13 cellular contexts compared by ENCODE assay signal in genomic region chr11:11985016-11985715, GRCh38. TPM values are rescaled to one million over a fixed set of nuclear protein-coding genes. Genes with fewer than 3 reads are reported as not detected.
A peak's percentile ranks its signal among the peaks of the same experiment; 100 is the strongest.
DNase-seq lines count a peak whose midpoint lies in the region; ATAC-seq and TF ChIP-seq lines count a peak whose summit lies in the region.
"Had no signal": no experiment of that assay in that cellular context is flagged by ENCODE, and none has a peak within 500 bp of the region (broad histone marks: within the 10 kb centered on the region; RNA-seq: fewer than 3 reads in every experiment).

No MANE protein-coding gene starts in this region.

- no peaks in the 10 kb centered on the region for H3K36me3 ChIP-seq in body of pancreas (replicated peaks in 1 of 2; ENCODE audit: insufficient read depth in 1 of 2, low read depth in 2 of 2)
- peaks cover 8% of the 10 kb centered on the region for H3K36me3 ChIP-seq in right atrium auricular region
- H3K36me3 ChIP-seq in upper lobe of right lung = no peaks in the 10 kb centered on the region
- H3K36me3 ChIP-seq: suprapubic skin had no signal

- ATAC-seq in Right ventricle myocardium inferior (peak; percentile 9), Right ventricle myocardium superior (ENCODE audit: poor library complexity) (no peak), body of pancreas (peak; percentile 38), upper lobe of right lung (no peak), HG02938 (IDR thresholded peaks at IDR 0.05; ENCODE audit: unreplicated experiment) (no peak)

- TF ChIP-seq CTCF in body of pancreas (IDR thresholded peaks at IDR 0.05) (no peak), right atrium auricular region (IDR thresholded peaks at IDR 0.05) (no peak), upper lobe of right lung (IDR thresholded peaks at IDR 0.05) (no peak)

- intact Hi-C loops in Right ventricle myocardium inferior (cut with DNase I) (loop anchor here (5.0 kb wide), 1 partner anchor 57 kb away; no protein-coding TSS in a partner anchor), Right ventricle myocardium superior (cut with DNase I) (no loop called here), body of pancreas (cut with DNase I) (no loop called here), upper lobe of right lung (cut with DNase I) (no loop called here)

- H3K4me3 ChIP-seq in body of pancreas = no peak overlapping the region
- H3K4me3 ChIP-seq in right atrium auricular region = no peak overlapping the region
- no peak overlapping the region for H3K4me3 ChIP-seq in upper lobe of right lung
- H3K4me3 ChIP-seq: suprapubic skin had no signal

- H3K9me3 ChIP-seq in body of pancreas (no peaks in the 10 kb centered on the region), right atrium auricular region (no peaks in the 10 kb centered on the region), upper lobe of right lung (no peaks in the 10 kb centered on the region)
- H3K9me3 ChIP-seq: suprapubic skin had no signal

- 87 to 93% methylated on average over 6 to 8 of the region's 8 CpGs for WGBS in body of pancreas, 2 donors

- H3K27ac ChIP-seq in body of pancreas (no peak overlapping the region), right atrium auricular region (peak overlapping the region; percentile 84 to 93), upper lobe of right lung (no peak overlapping the region)
- H3K27ac ChIP-seq: suprapubic skin had no signal

- no peaks in the 10 kb centered on the region for H3K4me1 ChIP-seq in body of pancreas
- H3K4me1 ChIP-seq in right atrium auricular region = peaks cover 0 to 96% of the 10 kb centered on the region in 2 donors
- peaks cover 20% of the 10 kb centered on the region for H3K4me1 ChIP-seq in upper lobe of right lung

- no peak for TF ChIP-seq POLR2A in body of pancreas (IDR thresholded peaks at IDR 0.05)

- DNase-seq in Right ventricle myocardium inferior (ENCODE audit: missing footprints) (no peak), Right ventricle myocardium superior (no peak), body of pancreas (no peak), right atrium auricular region (ENCODE audit: low spot score) (no peak), upper lobe of right lung (peak; percentile 48), KG1 (lab: John Stamatoyannopoulos, UW) (no peak)
- DNase-seq in central memory CD4-positive, alpha-beta T cell = no peak
- DNase-seq: activated naive CD4-positive, alpha-beta T cell treated with anti-CD3 and anti-CD28 coated beads, Interleukin-2, amount 50 U/mL, for 16 hours; effector memory CD4-positive, alpha-beta T cell; NCI-H187 treated with DMSO at 0.1 percent for 48 hours had no signal

- H3K27me3 ChIP-seq in body of pancreas = no peaks in the 10 kb centered on the region
- no peaks in the 10 kb centered on the region for H3K27me3 ChIP-seq in right atrium auricular region
- no peaks in the 10 kb centered on the region for H3K27me3 ChIP-seq in upper lobe of right lung
- H3K27me3 ChIP-seq: suprapubic skin had no signal

RNA-seq across cellular contexts. Expression of gene DKK3, which starts 23.3 kb away (rescaled TPM):
- total RNA-seq in Right ventricle myocardium inferior = 515 TPM
- total RNA-seq in Right ventricle myocardium superior = 520 TPM
- total RNA-seq in body of pancreas = 10 to 100 TPM; 14.5 to 25.9 TPM
- 1,000 to 10,000 TPM; 2,934 to 5,316 TPM for total RNA-seq in right atrium auricular region
- total RNA-seq in upper lobe of right lung = 217 TPM
- total RNA-seq: T-helper 2 cell treated with Interferon-gamma antibody and Interleukin-4, amounts not matched to agents 100 ng/mL and 5 ng/mL, for 36 hours had no signal

Comparison
In these comparisons a context has a peak if more than half of its experiments do, and no peak if none do; other contexts are left out.
1. ATAC-seq: peak in Right ventricle myocardium inferior (single experiment) and body of pancreas (single experiment); none in Right ventricle myocardium superior (single experiment), upper lobe of right lung (single experiment) and HG02938 (single experiment).
2. H3K27ac ChIP-seq: peak in right atrium auricular region (2 of 2); none in body of pancreas (0 of 4) and upper lobe of right lung (single experiment).